19 cellular contexts compared by ENCODE assay signal in genomic region chr10:28997736-28998135, GRCh38.
DNase-seq lines count a peak whose midpoint lies in the region; ATAC-seq and TF ChIP-seq lines count a peak whose summit lies in the region.
"Had no signal": no experiment of that assay in that cellular context is flagged by ENCODE, and none has a peak within 500 bp of the region (broad histone marks: within the 10 kb centered on the region; RNA-seq: fewer than 3 reads in every experiment).

No MANE protein-coding gene starts in this region.

- peak overlapping the region; percentile 59 for H3K27ac Mint-ChIP-seq in progenitor cell of endocrine pancreas
- H3K27ac Mint-ChIP-seq: CD4-positive, alpha-beta T cell had no signal

- TF ChIP-seq POLR2A in Peyer's patch (IDR thresholded peaks at IDR 0.05): no peak

- H3K4me1 ChIP-seq in upper lobe of right lung: peaks cover 4% of the 10 kb centered on the region
- H3K4me1 ChIP-seq in Peyer's patch: no peaks in the 10 kb centered on the region
- H3K4me1 ChIP-seq: BE2C had no signal

- peak; percentile 72 for ATAC-seq in upper lobe of right lung
- ATAC-seq: K562 had no signal

- H3K27me3 ChIP-seq in upper lobe of right lung: no peaks in the 10 kb centered on the region
- H3K27me3 ChIP-seq in Peyer's patch: no peaks in the 10 kb centered on the region
- H3K27me3 ChIP-seq: BE2C had no signal

- H3K36me3 Mint-ChIP-seq in progenitor cell of endocrine pancreas (ENCODE audit: insufficient read depth): peaks cover 1% of the 10 kb centered on the region

- DNase-seq in SIG-M5 treated with dmso at 0.1 percent for 504 hours (lab: John Stamatoyannopoulos, UW; ENCODE audit: unreplicated experiment) (peak; percentile 19), SIG-M5 (lab: John Stamatoyannopoulos, UW) (no peak), iris pigment epithelial cell (ENCODE audit: low read depth) (peak; percentile 74), progenitor cell of endocrine pancreas (ENCODE audit: low spot score, unreplicated experiment) (no peak), upper lobe of right lung (no peak), Peyer's patch (no peak), NCI-H187 treated with DMSO at 0.1 percent for 48 hours (lab: John Stamatoyannopoulos, UW) (no peak)
- DNase-seq in activated CD8-positive, alpha-beta memory T cell treated with anti-CD3 and anti-CD28 coated beads for 24 hours: no peak
- DNase-seq: BE2C; CD4-positive, alpha-beta T cell; MV-4-11; NCI-H1417 treated with DMSO at 0.1 percent for 48 hours; NCI-H2029; NCI-H2171 treated with DMSO at 0.1 percent for 48 hours; NCI-H446 treated with DMSO at 0.1 percent for 48 hours; NK-92 treated with Interleukin-12 subunit alpha and Interleukin-12 subunit beta, amount 100 ng/mL, for 24 hours had no signal

- H3K36me3 ChIP-seq in upper lobe of right lung: no peaks in the 10 kb centered on the region
- no peaks in the 10 kb centered on the region for H3K36me3 ChIP-seq in Peyer's patch
- H3K36me3 ChIP-seq: BE2C, HAP-1 had no signal

- H3K4me1 Mint-ChIP-seq in progenitor cell of endocrine pancreas (ENCODE audit: low read depth): peaks cover 11% of the 10 kb centered on the region

- no peak overlapping the region for H3K4me3 Mint-ChIP-seq in progenitor cell of endocrine pancreas (ENCODE audit: low read depth)
- H3K4me3 Mint-ChIP-seq: CD4-positive, alpha-beta T cell had no signal

- H3K27ac ChIP-seq in upper lobe of right lung: no peak overlapping the region
- no peak overlapping the region for H3K27ac ChIP-seq in Peyer's patch
- H3K27ac ChIP-seq: 22Rv1 had no signal

- H3K9me3 ChIP-seq in upper lobe of right lung (no peaks in the 10 kb centered on the region), Peyer's patch (no peaks in the 10 kb centered on the region)
- H3K9me3 ChIP-seq: BE2C, HAP-1 had no signal

- H3K9me3 Mint-ChIP-seq in progenitor cell of endocrine pancreas (ENCODE audit: low read depth): peaks cover 7% of the 10 kb centered on the region
- H3K9me3 Mint-ChIP-seq: CD4-positive, alpha-beta T cell had no signal

- H3K27me3 Mint-ChIP-seq in progenitor cell of endocrine pancreas: no peaks in the 10 kb centered on the region

- H3K4me3 ChIP-seq in upper lobe of right lung (peak overlapping the region; percentile 28), Peyer's patch (no peak overlapping the region)
- H3K4me3 ChIP-seq: HAP-1, K562 had no signal

- intact Hi-C loops in upper lobe of right lung (cut with DNase I): loop anchor here (10.0 kb wide), 1 partner anchor 333 kb away; no protein-coding TSS in a partner anchor

- TF ChIP-seq CTCF in progenitor cell of endocrine pancreas (IDR thresholded peaks at IDR 0.05; ENCODE audit: unreplicated experiment) (no peak), upper lobe of right lung (IDR thresholded peaks at IDR 0.05) (no peak), Peyer's patch (IDR thresholded peaks at IDR 0.05) (no peak)

Comparison
In these comparisons a context has a peak if more than half of its experiments do, and no peak if none do; other contexts are left out.
1. DNase-seq: peak in SIG-M5 treated with dmso at 0.1 percent for 504 hours (single experiment) and iris pigment epithelial cell (single experiment); none in SIG-M5 (single experiment), progenitor cell of endocrine pancreas (single experiment), upper lobe of right lung (single experiment), Peyer's patch (0 of 3), NCI-H187 treated with DMSO at 0.1 percent for 48 hours (single experiment) and activated CD8-positive, alpha-beta memory T cell treated with anti-CD3 and anti-CD28 coated beads for 24 hours (single experiment).